In genomic region chrX:19214248-19214787, GRCh38 we compare ENCODE assay signal across 27 cellular contexts.
"Had no signal": no experiment of that assay in that cellular context is flagged by ENCODE, and none has a peak within 500 bp of the region (broad histone marks: within the 10 kb centered on the region; RNA-seq: fewer than 3 reads in every experiment).

No MANE protein-coding gene starts in this region.

- H3K4me2 ChIP-seq: SK-N-SH had no signal

- H3K27ac ChIP-seq: brain microvascular endothelial cell, cardiac muscle cell, RWPE1, SJCRH30, VCaP had no signal

- H3K9ac ChIP-seq: SK-N-SH had no signal

- H3K9me2 ChIP-seq: SK-N-SH had no signal

- H3K9me3 ChIP-seq: SJCRH30, SK-N-SH had no signal

- H3K36me3 ChIP-seq: brain microvascular endothelial cell, cardiac muscle cell, SJCRH30 had no signal

- H3K4me3 ChIP-seq: cardiac muscle cell, SJCRH30 had no signal

- H3K4me1 ChIP-seq: SJCRH30 had no signal

- ATAC-seq: activated T-cell treated with anti-CD3 and anti-CD28 coated beads, Interleukin-2, amount 50 U/mL, for 4 hours; activated T-helper 17 cell treated with anti-CD3 and anti-CD28 coated beads, Interleukin-2, amount 50 U/mL, for 72 hours; Panc1 had no signal

- DNase-seq: activated CD4-positive, alpha-beta memory T cell treated with anti-CD3 and anti-CD28 coated beads for 36 hours; activated CD4-positive, alpha-beta T cell treated with anti-CD3 and anti-CD28 coated beads, Interleukin-2, amount 10 ng/mL, durations not matched to agents 7 days and 5 days; activated CD4-positive, CD25-positive, alpha-beta regulatory T cell; activated CD8-positive, alpha-beta memory T cell treated with anti-CD3 and anti-CD28 coated beads for 24 hours; activated gamma-delta T cell; activated naive CD4-positive, alpha-beta T cell treated with anti-CD3 and anti-CD28 coated beads, Interleukin-2, amount 10 ng/mL, durations not matched to agents 7 days and 5 days; activated naive CD8-positive, alpha-beta T cell treated with anti-CD3 and anti-CD28 coated beads for 36 hours; activated T-cell treated with anti-CD3 and anti-CD28 coated beads, Interleukin-2, amount 50 U/mL, for 4 hours; brain microvascular endothelial cell; Kasumi-1; NCI-H1048; NCI-H146; NCI-H1930; NCI-H2171; NCI-H226; NCI-H510A; NCI-H526 treated with DMSO at 0.1 percent for 48 hours; NCI-H82; Right ventricle myocardium superior; SJCRH30; SK-N-SH; T-helper 1 cell had no signal

- H3K27me3 ChIP-seq: brain microvascular endothelial cell, cardiac muscle cell, SJCRH30 had no signal
